ENCODE assay signal across 14 cellular contexts in the genomic region with DNA sequence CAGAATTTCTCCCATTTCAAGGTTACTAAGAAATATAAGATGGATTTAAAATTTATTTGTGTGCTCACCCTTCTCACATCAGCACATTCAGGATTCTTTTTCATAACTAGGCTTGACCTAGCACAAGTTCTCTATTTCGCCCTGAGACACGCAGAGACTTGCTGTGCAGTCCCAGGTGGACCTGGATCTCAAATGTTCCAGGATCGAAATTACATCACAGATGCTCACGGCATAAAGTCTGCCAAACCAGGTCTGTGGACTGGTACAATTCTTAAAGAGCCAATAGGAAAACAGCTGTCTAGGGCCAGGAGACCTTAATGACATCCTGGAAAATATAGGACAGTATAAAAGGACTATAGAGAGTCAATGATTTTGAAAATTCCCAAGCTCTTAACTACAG. TPM values are rescaled to one million over a fixed set of nuclear protein-coding genes. Genes with fewer than 3 reads are reported as not detected.
DNase-seq lines count a peak whose midpoint lies in the region; ATAC-seq and TF ChIP-seq lines count a peak whose summit lies in the region.
"Had no signal": no experiment of that assay in that cellular context is flagged by ENCODE, and none has a peak within 500 bp of the region (broad histone marks: within the 10 kb centered on the region; RNA-seq: fewer than 3 reads in every experiment).

No MANE protein-coding gene starts in this region.

- no peak overlapping the region for H4K91ac ChIP-seq in H9 (ENCODE audit: insufficient read length, low read depth, low read length)

- H3K27me3 ChIP-seq in H9 (ENCODE audit: insufficient read depth, low read length) (no peaks in the 10 kb centered on the region; the same call in 1 of the 2 replicates), NT2/D1 (ENCODE audit: insufficient read depth, insufficient read length) (peaks cover 33% of the 10 kb centered on the region), hepatocyte (peaks cover 62% of the 10 kb centered on the region)
- H3K27me3 ChIP-seq: thyroid gland had no signal

- no peak overlapping the region for H3K9ac ChIP-seq in H9 (ENCODE audit: extremely low read depth, insufficient read length, low read length)
- H3K9ac ChIP-seq in NT2/D1 (ENCODE audit: insufficient read length, low read depth), result peak overlapping the region; percentile 34

- H3K36me3 ChIP-seq in NT2/D1 (ENCODE audit: insufficient read depth, insufficient read length, low read length), result no peaks in the 10 kb centered on the region
- H3K36me3 ChIP-seq in hepatocyte (replicated peaks; ENCODE audit: insufficient read depth, low read depth), result no peaks in the 10 kb centered on the region
- H3K36me3 ChIP-seq: cardiac muscle cell, gastroesophageal sphincter, thyroid gland had no signal

- H2BK20ac ChIP-seq in H9 (ENCODE audit: low read depth, low read length, poor library complexity, severe bottlenecking), result no peak overlapping the region

- H4K20me1 ChIP-seq in H9 (ENCODE audit: control insufficient read depth, insufficient read depth, insufficient read length) (no peaks in the 10 kb centered on the region), hepatocyte (ENCODE audit: insufficient read depth, poor library complexity, severe bottlenecking) (no peaks in the 10 kb centered on the region)

- no peak overlapping the region for H4K8ac ChIP-seq in H9 (replicated peaks; ENCODE audit: insufficient read length, low read depth, low read length)

- no peak for TF ChIP-seq CTCF in H9 (conservative IDR thresholded peaks at IDR 0.05)
- TF ChIP-seq CTCF in hepatocyte (IDR thresholded peaks at IDR 0.05; ENCODE audit: poor library complexity), result no peak

- H3K27ac ChIP-seq in H9 (ENCODE audit: insufficient read length, low read depth, low read length), result no peak overlapping the region
- no peak overlapping the region for H3K27ac ChIP-seq in hepatocyte
- H3K27ac ChIP-seq: cardiac muscle cell, gastroesophageal sphincter had no signal

- no peak overlapping the region for H4K5ac ChIP-seq in H9 (ENCODE audit: insufficient read length, low read depth, low read length)

- H2AK5ac ChIP-seq in H9 (ENCODE audit: insufficient read length, low read length), result no peak overlapping the region

- H2BK12ac ChIP-seq in H9 (ENCODE audit: insufficient read length, low read depth, low read length), result no peak overlapping the region

- no peak overlapping the region for H3K4ac ChIP-seq in H9 (ENCODE audit: low read depth, low read length)

- H3K23me2 ChIP-seq in H9 (ENCODE audit: insufficient read length, low read depth, low read length, poor library complexity, severe bottlenecking), result peaks cover 12% of the 10 kb centered on the region

- H3K36me3 Mint-ChIP-seq in H9 (ENCODE audit: insufficient read depth in 1 of 3, low read depth in 3 of 3), result peaks cover 15 to 21% (median 19%) of the 10 kb centered on the region in 3 experiments

- no peak for DNase-seq in H9
- no peak for DNase-seq in NT2/D1 (ENCODE audit: low read depth, low spot score)
- no peak for DNase-seq in hepatocyte (ENCODE audit: low spot score)
- no peak for DNase-seq in skeletal muscle cell (ENCODE audit: low read depth)
- DNase-seq: activated CD8-positive, alpha-beta memory T cell treated with anti-CD3 and anti-CD28 coated beads, Interleukin-2, amount 50 U/mL, for 4 hours; activated naive CD4-positive, alpha-beta T cell treated with anti-CD3 and anti-CD28 coated beads, Interleukin-2, amount 50 U/mL, for 16 hours had no signal

- H3K14ac ChIP-seq in H9 (ENCODE audit: insufficient read depth, low read length), result no peak overlapping the region

- H2BK15ac ChIP-seq in H9 (ENCODE audit: low read depth, low read length), result no peak overlapping the region

- no peak overlapping the region for H2BK120ac ChIP-seq in H9 (ENCODE audit: low read depth, low read length, poor library complexity, severe bottlenecking)

- WGBS in H9 (ENCODE audit: extremely low coverage, insufficient read length, low lambda C conversion rate), result no CpG with 5 or more reads among the region's 4 CpGs
- WGBS in hepatocyte (ENCODE audit: low lambda C conversion rate, missing lambda C conversion rate), result 78% methylated on average over 4 of the region's 4 CpGs

- H3K56ac ChIP-seq in H9 (ENCODE audit: insufficient read length, low read depth, low read length), result no peak overlapping the region

- peaks cover 2% of the 10 kb centered on the region for H3K79me1 ChIP-seq in H9 (ENCODE audit: insufficient read depth, low read depth, low read length, poor library complexity, severe bottlenecking)

- H3K9me3 ChIP-seq in H9 (ENCODE audit: control insufficient read depth, low read depth, low read length) (no peaks in the 10 kb centered on the region), NT2/D1 (ENCODE audit: insufficient read depth, low read length) (0 out of 2 replicates have a peak, but pooled peaks cover 3% of the 10 kb centered on the region), hepatocyte (ENCODE audit: low read depth) (no peaks in the 10 kb centered on the region)
- H3K9me3 ChIP-seq: thyroid gland had no signal

- H3K79me2 ChIP-seq in H9 (ENCODE audit: insufficient read depth, low read length), result peaks cover 9% of the 10 kb centered on the region; the same call in 1 of the 2 replicates
- H3K79me2 ChIP-seq in hepatocyte, result no peaks in the 10 kb centered on the region

- no peak overlapping the region for H3T11ph ChIP-seq in H9 (ENCODE audit: low read length)

- no peak overlapping the region for H3K27ac Mint-ChIP-seq in H9

- H2BK5ac ChIP-seq in H9 (ENCODE audit: insufficient read length, low read length), result no peak overlapping the region

- H3K4me1 Mint-ChIP-seq in H9, result peaks cover 50 to 60% of the 10 kb centered on the region in 2 experiments

- ATAC-seq in HG03159 (IDR thresholded peaks at IDR 0.05; ENCODE audit: unreplicated experiment), result no peak
- ATAC-seq in HG03108 (IDR thresholded peaks at IDR 0.05; ENCODE audit: unreplicated experiment), result no peak
- no peak for ATAC-seq in GM19324 (IDR thresholded peaks at IDR 0.05; ENCODE audit: low FRiP score, unreplicated experiment)
- ATAC-seq: activated CD4-positive, CD25-positive, alpha-beta regulatory T cell treated with anti-CD3 and anti-CD28 coated beads, Interleukin-2, amount 50 U/mL, for 24 hours; gastroesophageal sphincter had no signal

- H3K4me3 ChIP-seq in NT2/D1 (ENCODE audit: insufficient read length, low read depth) (peak overlapping the region; percentile 61), hepatocyte (no peak overlapping the region), skeletal muscle cell (ENCODE audit: low read depth, low read length) (peak overlapping the region; percentile 51)
- H3K4me3 ChIP-seq: cardiac muscle cell, gastroesophageal sphincter had no signal

- no peaks in the 10 kb centered on the region; the same call in 1 of the 2 replicates for H3K4me1 ChIP-seq in H9 (ENCODE audit: insufficient read depth, low read length)
- H3K4me1 ChIP-seq in NT2/D1 (ENCODE audit: insufficient read depth, insufficient read length), result peaks cover 6% of the 10 kb centered on the region
- peaks cover 11% of the 10 kb centered on the region for H3K4me1 ChIP-seq in hepatocyte (ENCODE audit: insufficient read depth)

- no peak overlapping the region for H2AFZ ChIP-seq in H9 (ENCODE audit: low read length)
- H2AFZ ChIP-seq in hepatocyte, result no peak overlapping the region

- H3K23ac ChIP-seq in H9 (ENCODE audit: insufficient read length, low read depth, low read length), result no peak overlapping the region

- peaks cover 12 to 13% of the 10 kb centered on the region in 2 experiments for H3K9me3 Mint-ChIP-seq in H9

- H3K18ac ChIP-seq in H9 (ENCODE audit: insufficient read length, low read depth, low read length), result no peak overlapping the region

- peak overlapping the region; percentile 81 to 90 for H3K4me3 Mint-ChIP-seq in H9

- peaks cover 25% of the 10 kb centered on the region for H3K27me3 Mint-ChIP-seq in H9 (ENCODE audit: low read depth)

- peak overlapping the region; percentile 88 for H3K4me2 ChIP-seq in H9 (ENCODE audit: insufficient read depth, insufficient read length, low read length)
- H3K4me2 ChIP-seq in hepatocyte, result peak overlapping the region; percentile 88

- no peaks in the 10 kb centered on the region for H3K9me2 ChIP-seq in hepatocyte (replicated peaks; ENCODE audit: insufficient read depth)

RNA-seq across cellular contexts. Expression of a gene that starts 2.2 kb away (rescaled TPM):
- total RNA-seq in H9 (2021) (19.0 and 19.1 TPM in 2 replicates), hepatocyte (2.4 and 4.5 TPM in 2 replicates)
- polyA plus RNA-seq in hepatocyte, result 0.82 and 0.90 TPM in 2 replicates
- total RNA-seq: NCI-H460 had no signal
